ENCODE assay signal across 18 cellular contexts in the genomic region with DNA sequence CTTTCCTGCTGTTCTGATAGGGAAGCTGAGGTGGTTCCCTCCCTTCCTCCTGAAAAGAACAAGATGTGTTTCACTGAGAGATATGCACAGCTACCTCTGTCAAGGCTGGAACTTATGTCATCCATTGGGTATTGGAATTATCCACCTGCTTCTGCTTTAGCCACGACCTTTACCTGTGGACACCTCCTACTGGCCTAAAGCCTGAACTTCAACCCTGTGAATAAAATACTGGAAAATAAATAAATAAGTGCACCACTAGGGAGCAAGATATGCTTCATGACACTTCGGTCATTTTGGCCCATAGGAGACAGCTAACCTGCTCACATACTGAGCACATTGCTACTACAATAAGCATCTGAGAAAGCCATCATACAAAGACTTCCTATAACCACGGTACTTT.
DNase-seq lines count a peak whose midpoint lies in the region; ATAC-seq and TF ChIP-seq lines count a peak whose summit lies in the region.
"Had no signal": no experiment of that assay in that cellular context is flagged by ENCODE, and none has a peak within 500 bp of the region (broad histone marks: within the 10 kb centered on the region; RNA-seq: fewer than 3 reads in every experiment).

No MANE protein-coding gene starts in this region.

- H3K27me3 Mint-ChIP-seq in GM23338 (ENCODE audit: insufficient read depth, low read depth, poor library complexity): no peaks in the 10 kb centered on the region
- H3K27me3 Mint-ChIP-seq in CD8-positive, alpha-beta memory T cell: no peaks in the 10 kb centered on the region
- H3K27me3 Mint-ChIP-seq: activated naive CD8-positive, alpha-beta T cell treated with anti-CD3 and anti-CD28 coated beads, Interleukin-2, amount 10 ng/mL, durations not matched to agents 7 days and 5 days had no signal

- peak; percentile 80 for ATAC-seq in GM23338
- ATAC-seq: activated T-cell treated with anti-CD3 and anti-CD28 coated beads, Interleukin-2, amount 50 U/mL, for 4 hours had no signal

- no peaks in the 10 kb centered on the region for H3K9me3 ChIP-seq in CD8-positive, alpha-beta memory T cell (ENCODE audit: low read length)
- H3K9me3 ChIP-seq in prostate gland (no peaks in the 10 kb centered on the region), right atrium auricular region (peaks cover 3 to 4% of the 10 kb centered on the region in 2 donors)
- H3K9me3 ChIP-seq: Caco-2 had no signal

- H4K20me1 ChIP-seq in GM23338 (replicated peaks; ENCODE audit: insufficient read depth): no peaks in the 10 kb centered on the region

- H3K27ac ChIP-seq in GM23338 (ENCODE audit: low read depth) (no peak overlapping the region), prostate gland (no peak overlapping the region), right atrium auricular region (no peak overlapping the region)
- no peak overlapping the region for H3K27ac ChIP-seq in CD8-positive, alpha-beta memory T cell (ENCODE audit: low read depth, low read length)

- no peaks in the 10 kb centered on the region for H3K9me2 ChIP-seq in GM23338 (ENCODE audit: insufficient read depth)

- POLR2A ChIA-PET in CD8-positive, alpha-beta memory T cell (lab: Charles Lee): no interaction called here

- TF ChIP-seq POLR2A in prostate gland (IDR thresholded peaks at IDR 0.05): no peak

- CTCF ChIA-PET in CD8-positive, alpha-beta memory T cell (lab: Charles Lee): no interaction called here

- intact Hi-C loops in prostate gland (cut with DNase I): no loop called here

- H3K36me3 ChIP-seq in GM23338 (ENCODE audit: insufficient read depth): no peaks in the 10 kb centered on the region
- H3K36me3 ChIP-seq in CD8-positive, alpha-beta memory T cell (ENCODE audit: insufficient read depth, low read length): no peaks in the 10 kb centered on the region
- H3K36me3 ChIP-seq in prostate gland: no peaks in the 10 kb centered on the region
- H3K36me3 ChIP-seq in right atrium auricular region: no peaks in the 10 kb centered on the region

- H3K4me2 ChIP-seq in GM23338: no peak overlapping the region

- H3K4me3 ChIP-seq in GM23338 (no peak overlapping the region), epithelial cell of proximal tubule (ENCODE audit: low read depth, low read length) (no peak overlapping the region), prostate gland (no peak overlapping the region), right atrium auricular region (no peak overlapping the region)
- no peak overlapping the region for H3K4me3 ChIP-seq in CD8-positive, alpha-beta memory T cell (ENCODE audit: low read length)

- no peaks in the 10 kb centered on the region for H3K79me2 ChIP-seq in GM23338 (replicated peaks; ENCODE audit: insufficient read depth)

- H3K4me1 Mint-ChIP-seq in GM23338: peaks cover 3% of the 10 kb centered on the region; the same call in 1 of the 3 replicates
- H3K4me1 Mint-ChIP-seq in CD8-positive, alpha-beta memory T cell: no peaks in the 10 kb centered on the region
- H3K4me1 Mint-ChIP-seq: activated naive CD8-positive, alpha-beta T cell treated with anti-CD3 and anti-CD28 coated beads, Interleukin-2, amount 10 ng/mL, durations not matched to agents 7 days and 5 days had no signal

- H3K27ac Mint-ChIP-seq in GM23338: no peak overlapping the region
- H3K27ac Mint-ChIP-seq in CD8-positive, alpha-beta memory T cell: no peak overlapping the region
- H3K27ac Mint-ChIP-seq: activated naive CD8-positive, alpha-beta T cell treated with anti-CD3 and anti-CD28 coated beads, Interleukin-2, amount 10 ng/mL, durations not matched to agents 7 days and 5 days had no signal

- H3K4me1 ChIP-seq in GM23338 (ENCODE audit: insufficient read depth): no peaks in the 10 kb centered on the region
- no peaks in the 10 kb centered on the region for H3K4me1 ChIP-seq in CD8-positive, alpha-beta memory T cell (ENCODE audit: insufficient read depth, low read length)
- no peaks in the 10 kb centered on the region for H3K4me1 ChIP-seq in prostate gland (replicated peaks)
- no peaks in the 10 kb centered on the region for H3K4me1 ChIP-seq in right atrium auricular region
- H3K4me1 ChIP-seq: Caco-2 had no signal

- peak; percentile 72 to 75 for TF ChIP-seq CTCF in GM23338 (conservative IDR thresholded peaks at IDR 0.05; ENCODE audit: low read depth in 2 of 2)
- TF ChIP-seq CTCF in epithelial cell of proximal tubule (conservative IDR thresholded peaks at IDR 0.05; ENCODE audit: low read depth, low read length): peak; percentile 20
- no peak for TF ChIP-seq CTCF in prostate gland (IDR thresholded peaks at IDR 0.05)
- no peak for TF ChIP-seq CTCF in right atrium auricular region (IDR thresholded peaks at IDR 0.05)

- H3K36me3 Mint-ChIP-seq in GM23338 (ENCODE audit: low read depth): peaks cover 2% of the 10 kb centered on the region; the same call in 1 of the 3 replicates
- H3K36me3 Mint-ChIP-seq in CD8-positive, alpha-beta memory T cell: no peaks in the 10 kb centered on the region
- H3K36me3 Mint-ChIP-seq: activated naive CD8-positive, alpha-beta T cell treated with anti-CD3 and anti-CD28 coated beads, Interleukin-2, amount 10 ng/mL, durations not matched to agents 7 days and 5 days had no signal

- peaks cover 4% of the 10 kb centered on the region; the same call in 2 of the 3 replicates for H3K9me3 Mint-ChIP-seq in GM23338
- H3K9me3 Mint-ChIP-seq in CD8-positive, alpha-beta memory T cell: peaks cover 0 to 12% (median 4%) of the 10 kb centered on the region in 5 donors
- H3K9me3 Mint-ChIP-seq: activated naive CD8-positive, alpha-beta T cell treated with anti-CD3 and anti-CD28 coated beads, Interleukin-2, amount 10 ng/mL, durations not matched to agents 7 days and 5 days had no signal

- H3K27me3 ChIP-seq in GM23338 (ENCODE audit: insufficient read depth) (no peaks in the 10 kb centered on the region), prostate gland (replicated peaks; ENCODE audit: insufficient read depth) (no peaks in the 10 kb centered on the region), right atrium auricular region (no peaks in the 10 kb centered on the region)
- H3K27me3 ChIP-seq in CD8-positive, alpha-beta memory T cell (ENCODE audit: insufficient read depth, low read length, poor library complexity, severe bottlenecking): no peaks in the 10 kb centered on the region

- H3F3A ChIP-seq in GM23338 (replicated peaks; ENCODE audit: low read depth): no peaks in the 10 kb centered on the region

- no peak overlapping the region for H3K4me3 Mint-ChIP-seq in GM23338
- no peak overlapping the region for H3K4me3 Mint-ChIP-seq in CD8-positive, alpha-beta memory T cell
- H3K4me3 Mint-ChIP-seq: activated naive CD8-positive, alpha-beta T cell treated with anti-CD3 and anti-CD28 coated beads, Interleukin-2, amount 10 ng/mL, durations not matched to agents 7 days and 5 days; activated T-cell treated with anti-CD3 and anti-CD28 coated beads, Interleukin-2, amount 50 U/mL, for 4 hours had no signal

- no peak overlapping the region for H2AFZ ChIP-seq in GM23338

- DNase-seq in DMS53 treated with DMSO at 0.1 percent for 48 hours (lab: John Stamatoyannopoulos, UW; ENCODE audit: unreplicated experiment) (peak; percentile 32), GM23338 (ENCODE audit: low spot score) (peak; percentile 59), NAMALWA (ENCODE audit: low spot score) (peak; percentile 37), epithelial cell of proximal tubule (ENCODE audit: low read depth) (no peak), prostate gland (ENCODE audit: low spot score) (no peak), right atrium auricular region (ENCODE audit: low spot score) (no peak)
- DNase-seq in activated CD4-positive, CD25-positive, alpha-beta regulatory T cell (lab: John Stamatoyannopoulos, UW): no peak
- DNase-seq in CD8-positive, alpha-beta memory T cell: no peak
- DNase-seq: activated CD4-positive, alpha-beta T cell treated with anti-CD3 and anti-CD28 coated beads, Interleukin-2, amount 50 U/mL, for 48 hours; activated naive CD8-positive, alpha-beta T cell treated with anti-CD3 and anti-CD28 coated beads, Interleukin-2, amount 10 ng/mL, durations not matched to agents 7 days and 5 days; activated T-cell treated with anti-CD3 and anti-CD28 coated beads, Interleukin-2, amount 50 U/mL, for 4 hours; effector CD4-positive, alpha-beta T cell; MV-4-11; NCI-H2081; NCI-H774; occipital lobe; stimulated activated CD4-positive, alpha-beta T cell treated with anti-CD3 and anti-CD28 coated beads, Interleukin-2, amount 100 ng/mL, for 48 hours had no signal

- WGBS in prostate gland: 72% methylated on average over 3 of the region's 3 CpGs

TF ChIP-seq in GM23338, 12 proteins besides CTCF, POLR2A, EP300 and RAD21 (continues in another document):
- TF ChIP-seq STAT1 (IDR thresholded peaks at IDR 0.05; ENCODE audit: unreplicated experiment) (no peak), ETS1 (IDR thresholded peaks at IDR 0.05) (no peak), ZNF331 (CRISPR knock-in tag; IDR thresholded peaks at IDR 0.05; ENCODE audit: low read depth) (no peak), POLR2AphosphoS5 (IDR thresholded peaks at IDR 0.05; ENCODE audit: low read depth) (no peak)

Comparison
In these comparisons a context has a peak if more than half of its experiments do, and no peak if none do; other contexts are left out.
1. DNase-seq: peak in DMS53 treated with DMSO at 0.1 percent for 48 hours (single experiment), GM23338 (single experiment) and NAMALWA (single experiment); none in epithelial cell of proximal tubule (single experiment), activated CD4-positive, CD25-positive, alpha-beta regulatory T cell (0 of 4), CD8-positive, alpha-beta memory T cell (0 of 5), prostate gland (single experiment) and right atrium auricular region (single experiment).
2. CTCF ChIP-seq: peak in GM23338 (2 of 2) and epithelial cell of proximal tubule (single experiment); none in prostate gland (0 of 4) and right atrium auricular region (0 of 2).